1 cellular context compared by ENCODE assay signal in genomic region chr12:47770086-47770726, GRCh38.
TF ChIP-seq lines count a peak whose summit lies in the region.

No MANE protein-coding gene starts in this region.

TF ChIP-seq in HepG2, 621 proteins besides CTCF, POLR2A, EP300 and RAD21 (continued from another document):
- TF ChIP-seq HINFP (CRISPR knock-in tag; IDR thresholded peaks at IDR 0.05; ENCODE audit: low read depth): no peak
- TF ChIP-seq RFXANK (CRISPR knock-in tag; IDR thresholded peaks at IDR 0.05): no peak
- TF ChIP-seq ZNF331 (CRISPR knock-in tag; IDR thresholded peaks at IDR 0.05): peak; percentile 57; the same call in 1 of the 2 replicates
- peak; percentile 98 for TF ChIP-seq CEBPB (IDR thresholded peaks at IDR 0.05; ENCODE audit: borderline replicate concordance, low read depth, low read length)
